Comparison of ENCODE assay signal across 17 cellular contexts in genomic region chr6:107235007-107235406, GRCh38.
A peak's percentile ranks its signal among the peaks of the same experiment; 100 is the strongest.
DNase-seq lines count a peak whose midpoint lies in the region; ATAC-seq, FAIRE-seq and TF ChIP-seq lines count a peak whose summit lies in the region.
"Had no signal": no experiment of that assay in that cellular context is flagged by ENCODE, and none has a peak within 500 bp of the region (broad histone marks: within the 10 kb centered on the region; RNA-seq: fewer than 3 reads in every experiment).

No MANE protein-coding gene starts in this region.

- 100% methylated on average over 2 of the region's 2 CpGs for WGBS in mammary epithelial cell (ENCODE audit: low coverage, missing lambda C conversion rate)
- WGBS in thymus, result 94% methylated on average over 2 of the region's 2 CpGs

- DNase-seq in MCF 10A (ENCODE audit: unreplicated experiment) (no peak), mammary epithelial cell (no peak), bronchial epithelial cell (ENCODE audit: low read depth) (no peak), G401 (ENCODE audit: low spot score) (no peak)
- DNase-seq in CD8-positive, alpha-beta T cell, result no peak
- DNase-seq in naive thymus-derived CD8-positive, alpha-beta T cell, result no peak
- DNase-seq: AML-193; CD4-positive, CD25-positive, alpha-beta regulatory T cell; DMS79; H7 had no signal

- BruUV-seq in MCF 10A (replicated peaks; lab: Mats Ljungman, UMichigan) (no TSS peak), mammary epithelial cell (replicated peaks; lab: Mats Ljungman, UMichigan) (no TSS peak)

- intact Hi-C loops in MCF 10A (cut with micrococcal nuclease), result no loop called here
- intact Hi-C loops in mammary epithelial cell (cut with micrococcal nuclease), result no loop called here
- intact Hi-C loops in CD8-positive, alpha-beta T cell (cut with DNase I, micrococcal nuclease), result no loop called here

- no peak for ATAC-seq in CD8-positive, alpha-beta T cell
- ATAC-seq in naive thymus-derived CD8-positive, alpha-beta T cell, result no peak
- ATAC-seq: GM23338 had no signal

- in situ Hi-C loops in mammary epithelial cell (cut with MboI; ENCODE audit: low sequenced_read_pairs in 2 of 2) (no loop called here), G401 (cut with HindIII; ENCODE audit: low sequenced_read_pairs) (no loop called here)

- no peak overlapping the region for H2AFZ ChIP-seq in mammary epithelial cell (ENCODE audit: low read depth, low read length)
- H2AFZ ChIP-seq: GM23338 had no signal

- FAIRE-seq in bronchial epithelial cell (lab: Jason Lieb, UNC), result peak; percentile 7
- FAIRE-seq: G401.6, GM12891 had no signal

- H3K9me3 ChIP-seq in mammary epithelial cell (replicated peaks; ENCODE audit: insufficient read depth, low read length) (no peaks in the 10 kb centered on the region), thymus (ENCODE audit: control insufficient read depth) (no peaks in the 10 kb centered on the region)
- no peaks in the 10 kb centered on the region for H3K9me3 ChIP-seq in CD8-positive, alpha-beta T cell (ENCODE audit: low read length)

- CTCF ChIA-PET in MCF 10A (lab: Yijun Ruan, JAX) (interaction anchor here (0.7 kb wide), 2 partner anchors 121 to 209 kb away, joined by 3 read pairs; no protein-coding TSS in a partner anchor), mammary epithelial cell (lab: Charles Lee; ENCODE audit: low non-redundant PET) (no interaction called here)
- CTCF ChIA-PET in CD8-positive, alpha-beta T cell (lab: Charles Lee), result interaction anchor here (0.7 kb wide), 1 partner anchor 157 kb away, joined by 3 read pairs; no protein-coding TSS in a partner anchor

- TF ChIP-seq CTCF in MCF 10A (IDR thresholded peaks at IDR 0.05; ENCODE audit: unreplicated experiment) (no peak), mammary epithelial cell (conservative IDR thresholded peaks at IDR 0.05 in 1 of 2, IDR thresholded peaks at IDR 0.05 in 1 of 2; ENCODE audit: extremely low read depth in 1 of 2, insufficient read depth in 1 of 2, low read depth in 1 of 2, low read length in 2 of 2) (no peak), bronchial epithelial cell (IDR thresholded peaks at IDR 0.05; ENCODE audit: insufficient read depth, low read length, severe bottlenecking) (no peak), nephron (IDR thresholded peaks at IDR 0.05; ENCODE audit: unreplicated experiment in 3 of 3) (no peak)
- TF ChIP-seq CTCF in CD8-positive, alpha-beta T cell (IDR thresholded peaks at IDR 0.05), result no peak

- H3K36me3 ChIP-seq in mammary epithelial cell (ENCODE audit: insufficient read depth, low read length), result no peaks in the 10 kb centered on the region
- no peaks in the 10 kb centered on the region for H3K36me3 ChIP-seq in bronchial epithelial cell (ENCODE audit: control insufficient read depth, insufficient read depth, low read length)
- no peaks in the 10 kb centered on the region for H3K36me3 ChIP-seq in thymus (ENCODE audit: control insufficient read depth, insufficient read depth)
- peaks cover 7% of the 10 kb centered on the region for H3K36me3 ChIP-seq in CD8-positive, alpha-beta T cell (ENCODE audit: insufficient read depth, low read length)

- H3K4me1 ChIP-seq in mammary epithelial cell (ENCODE audit: insufficient read depth, low read length), result peaks cover 32% of the 10 kb centered on the region
- H3K4me1 ChIP-seq in thymus (ENCODE audit: control insufficient read depth, insufficient read depth, low read length), result no peaks in the 10 kb centered on the region
- H3K4me1 ChIP-seq in CD8-positive, alpha-beta T cell (ENCODE audit: insufficient read depth, low read length), result no peaks in the 10 kb centered on the region
- H3K4me1 ChIP-seq: BLaER1 had no signal

- dilution Hi-C loops in mammary epithelial cell (cut with HindIII; ENCODE audit: low sequenced_read_pairs), result no loop called here

- H3K27ac Mint-ChIP-seq in MCF 10A (ENCODE audit: low read depth, unreplicated experiment) (peak overlapping the region; percentile 40), nephron (peak overlapping the region in 2 of 3 experiments; percentile 55 to 86)
- H3K27ac Mint-ChIP-seq in CD8-positive, alpha-beta T cell, result no peak overlapping the region
- H3K27ac Mint-ChIP-seq in naive thymus-derived CD8-positive, alpha-beta T cell, result no peak overlapping the region
- H3K27ac Mint-ChIP-seq: GM23338 had no signal

- no peaks in the 10 kb centered on the region for H4K20me1 ChIP-seq in mammary epithelial cell (ENCODE audit: insufficient read depth, low read length)
- H4K20me1 ChIP-seq: BLaER1 had no signal

- no peak overlapping the region for H3K4me3 Mint-ChIP-seq in MCF 10A (ENCODE audit: unreplicated experiment)
- no peak overlapping the region for H3K4me3 Mint-ChIP-seq in nephron
- H3K4me3 Mint-ChIP-seq in CD8-positive, alpha-beta T cell, result no peak overlapping the region
- no peak overlapping the region for H3K4me3 Mint-ChIP-seq in naive thymus-derived CD8-positive, alpha-beta T cell
- H3K4me3 Mint-ChIP-seq: CD4-positive, CD25-positive, alpha-beta regulatory T cell; GM23338 had no signal

- H3K4me3 ChIP-seq in mammary epithelial cell (replicated peaks in 1 of 3; ENCODE audit: insufficient read depth in 1 of 3, low read depth in 2 of 3, low read length in 3 of 3) (no peak overlapping the region), bronchial epithelial cell (ENCODE audit: low read depth, low read length) (no peak overlapping the region), thymus (ENCODE audit: low read length) (no peak overlapping the region)
- no peak overlapping the region for H3K4me3 ChIP-seq in CD8-positive, alpha-beta T cell (ENCODE audit: low read depth, low read length)
- H3K4me3 ChIP-seq: BLaER1, GM23338 had no signal

- H3K27ac ChIP-seq in mammary epithelial cell (ENCODE audit: insufficient read depth, low read depth, low read length), result no peak overlapping the region
- peak overlapping the region; percentile 5 for H3K27ac ChIP-seq in thymus (ENCODE audit: low read depth)
- no peak overlapping the region for H3K27ac ChIP-seq in CD8-positive, alpha-beta T cell (ENCODE audit: low read depth, low read length)
- H3K27ac ChIP-seq: 22Rv1, BLaER1 had no signal

- POLR2A ChIA-PET in MCF 10A (lab: Yijun Ruan, JAX), result interaction anchor here (0.6 to 1.4 kb wide), 3 partner anchors 13 to 28 kb away, joined by 4 to 8 read pairs (median 4); no protein-coding TSS in a partner anchor
- POLR2A ChIA-PET in CD8-positive, alpha-beta T cell (lab: Charles Lee), result no interaction called here
- POLR2A ChIA-PET in naive thymus-derived CD8-positive, alpha-beta T cell (lab: Charles Lee), result no interaction called here

- peaks cover 7% of the 10 kb centered on the region for H3K9me3 Mint-ChIP-seq in MCF 10A (ENCODE audit: unreplicated experiment)
- H3K9me3 Mint-ChIP-seq in nephron, result peaks cover 14% of the 10 kb centered on the region
- peaks cover 13% of the 10 kb centered on the region for H3K9me3 Mint-ChIP-seq in CD8-positive, alpha-beta T cell
- peaks cover 0 to 22% (median 11%) of the 10 kb centered on the region in 9 donors for H3K9me3 Mint-ChIP-seq in naive thymus-derived CD8-positive, alpha-beta T cell

- H3K36me3 Mint-ChIP-seq in MCF 10A (ENCODE audit: insufficient read depth, unreplicated experiment) (peaks cover 8% of the 10 kb centered on the region), nephron (ENCODE audit: low read depth) (peaks cover 26% of the 10 kb centered on the region)
- H3K36me3 Mint-ChIP-seq in CD8-positive, alpha-beta T cell, result peaks cover 56% of the 10 kb centered on the region
- peaks cover 27 to 58% (median 49%) of the 10 kb centered on the region in 3 donors for H3K36me3 Mint-ChIP-seq in naive thymus-derived CD8-positive, alpha-beta T cell

- H3K27me3 ChIP-seq in mammary epithelial cell (ENCODE audit: insufficient read depth, low read length), result no peaks in the 10 kb centered on the region
- no peaks in the 10 kb centered on the region for H3K27me3 ChIP-seq in bronchial epithelial cell (ENCODE audit: control insufficient read depth, insufficient read depth, low read length)
- no peaks in the 10 kb centered on the region for H3K27me3 ChIP-seq in thymus (ENCODE audit: control insufficient read depth, insufficient read depth)
- H3K27me3 ChIP-seq in CD8-positive, alpha-beta T cell (ENCODE audit: insufficient read depth, low read length), result no peaks in the 10 kb centered on the region
- H3K27me3 ChIP-seq: BLaER1 had no signal

- no peaks in the 10 kb centered on the region for H3K79me2 ChIP-seq in mammary epithelial cell (ENCODE audit: insufficient read depth, low read length)

- H3K9ac ChIP-seq in mammary epithelial cell (ENCODE audit: insufficient read depth, low read length), result no peak overlapping the region
- H3K9ac ChIP-seq: BLaER1 had no signal

- no peak overlapping the region for H3K4me2 ChIP-seq in mammary epithelial cell (ENCODE audit: insufficient read depth, low read depth, low read length)
- H3K4me2 ChIP-seq: BLaER1, GM23338 had no signal

- no peaks in the 10 kb centered on the region for H3K27me3 Mint-ChIP-seq in MCF 10A (ENCODE audit: insufficient read depth, unreplicated experiment)
- no peaks in the 10 kb centered on the region for H3K27me3 Mint-ChIP-seq in nephron (ENCODE audit: low read depth)
- no peaks in the 10 kb centered on the region for H3K27me3 Mint-ChIP-seq in CD8-positive, alpha-beta T cell (ENCODE audit: low read depth)
- no peaks in the 10 kb centered on the region for H3K27me3 Mint-ChIP-seq in naive thymus-derived CD8-positive, alpha-beta T cell
- H3K27me3 Mint-ChIP-seq: CD4-positive, CD25-positive, alpha-beta regulatory T cell had no signal

- H3K4me1 Mint-ChIP-seq in MCF 10A (ENCODE audit: insufficient read depth, unreplicated experiment) (peaks cover 30% of the 10 kb centered on the region), nephron (peaks cover 8% of the 10 kb centered on the region)
- H3K4me1 Mint-ChIP-seq in CD8-positive, alpha-beta T cell (ENCODE audit: low read depth), result no peaks in the 10 kb centered on the region
- H3K4me1 Mint-ChIP-seq in naive thymus-derived CD8-positive, alpha-beta T cell, result no peaks in the 10 kb centered on the region

Comparison
In these comparisons a context has a peak if more than half of its experiments do, and no peak if none do; other contexts are left out.
1. H3K27ac Mint-ChIP-seq: peak in MCF 10A (single experiment) and nephron (2 of 3); none in CD8-positive, alpha-beta T cell (single experiment) and naive thymus-derived CD8-positive, alpha-beta T cell (0 of 10).